In genomic region chr9:130923611-130924447, GRCh38 we compare ENCODE assay signal across 22 cellular contexts. TPM values are rescaled to one million over a fixed set of nuclear protein-coding genes. Genes with fewer than 3 reads are reported as not detected.
A peak's percentile ranks its signal among the peaks of the same experiment; 100 is the strongest.
DNase-seq lines count a peak whose midpoint lies in the region; ATAC-seq, FAIRE-seq and TF ChIP-seq lines count a peak whose summit lies in the region.
"Had no signal": no experiment of that assay in that cellular context is flagged by ENCODE, and none has a peak within 500 bp of the region (broad histone marks: within the 10 kb centered on the region; RNA-seq: fewer than 3 reads in every experiment).

No MANE protein-coding gene starts in this region.

- peaks cover 32% of the 10 kb centered on the region for H3K4me1 ChIP-seq in HepG2 (ENCODE audit: insufficient read depth, low read length)
- no peaks in the 10 kb centered on the region for H3K4me1 ChIP-seq in right lobe of liver
- H3K4me1 ChIP-seq in H9 (ENCODE audit: insufficient read depth, low read length), result no peaks in the 10 kb centered on the region
- peaks cover 0 to 12% (median 2%) of the 10 kb centered on the region in 4 experiments; a peak in 5 of 7 replicates for H3K4me1 ChIP-seq in H1 (replicated peaks in 1 of 4; ENCODE audit: control insufficient read depth in 3 of 4, insufficient read depth in 4 of 4, low read length in 3 of 4)
- peaks cover 21 to 25% of the 10 kb centered on the region in 2 donors for H3K4me1 ChIP-seq in neuronal stem cell (ENCODE audit: control insufficient read depth in 2 of 2, insufficient read depth in 1 of 2, low read depth in 1 of 2, low read length in 2 of 2)

- H3K4me2 ChIP-seq in HepG2 (ENCODE audit: low read depth, low read length) (no peak overlapping the region), H9 (ENCODE audit: insufficient read depth, insufficient read length, low read length) (no peak overlapping the region), H1 (ENCODE audit: insufficient read depth in 1 of 2, low read depth in 2 of 2, low read length in 2 of 2) (no peak overlapping the region), neuronal stem cell (ENCODE audit: insufficient read depth, low read length, poor library complexity, severe bottlenecking) (no peak overlapping the region)
- H3K4me2 ChIP-seq: KMS-11 had no signal

- peaks cover 8 to 34% of the 10 kb centered on the region in 2 experiments for H3K4me1 Mint-ChIP-seq in H9
- H3K4me1 Mint-ChIP-seq: CD4-positive, CD25-positive, alpha-beta regulatory T cell; CD8-positive, alpha-beta memory T cell had no signal

- in situ Hi-C loops in HepG2 (cut with HindIII; ENCODE audit: extremely low pct_ligation_motif_present, low pct_unique_long_range_greater_than_20kb), result no loop called here

- FAIRE-seq in HepG2 (lab: Jason Lieb, UNC), result no peak
- no peak for FAIRE-seq in H1 (lab: Jason Lieb, UNC)
- FAIRE-seq: GM12878 had no signal

- H3K9me3 ChIP-seq in HepG2 (ENCODE audit: low read length) (no peaks in the 10 kb centered on the region), right lobe of liver (no peaks in the 10 kb centered on the region), H9 (ENCODE audit: control insufficient read depth, low read depth, low read length) (no peaks in the 10 kb centered on the region), H1 (ENCODE audit: insufficient read depth in 2 of 2, low read depth in 1 of 2, low read length in 1 of 2) (no peaks in the 10 kb centered on the region), neuronal stem cell (replicated peaks in 1 of 2; ENCODE audit: control insufficient read depth in 2 of 2, insufficient read depth in 1 of 2, low read depth in 1 of 2, low read length in 2 of 2) (no peaks in the 10 kb centered on the region)
- H3K9me3 ChIP-seq: BE2C had no signal

- 0% methylated on average over 1 of the region's 42 CpGs for WGBS in HepG2 (ENCODE audit: low lambda C conversion rate)
- WGBS in right lobe of liver (ENCODE audit: insufficient coverage, low coverage, low lambda C conversion rate, missing lambda C conversion rate), result no CpG with 5 or more reads among the region's 42 CpGs
- no CpG with 5 or more reads among the region's 42 CpGs for WGBS in H9 (ENCODE audit: extremely low coverage, insufficient read length, low lambda C conversion rate)
- 89% methylated on average over 41 of the region's 42 CpGs; no CpG with 5 or more reads in 1 of the 2 experiments for WGBS in H1 (ENCODE audit: extremely low coverage in 1 of 2, insufficient coverage in 1 of 2, insufficient read length in 1 of 2, insufficient replicate concordance in 2 of 2, low coverage in 1 of 2, low lambda C conversion rate in 2 of 2, missing lambda C conversion rate in 1 of 2), 2 experiments
- WGBS in neuronal stem cell (ENCODE audit: extremely low coverage in 2 of 2, insufficient read length in 2 of 2, insufficient replicate concordance in 1 of 2), 2 donors, result no CpG with 5 or more reads among the region's 42 CpGs

- H2BK5ac ChIP-seq in H9 (ENCODE audit: insufficient read length, low read length) (no peak overlapping the region), H1 (ENCODE audit: low read depth, low read length) (no peak overlapping the region), neuronal stem cell (ENCODE audit: low read length) (no peak overlapping the region)

- H3K4me3 Mint-ChIP-seq in H9, result no peak overlapping the region
- H3K4me3 Mint-ChIP-seq: CD4-positive, CD25-positive, alpha-beta regulatory T cell; CD8-positive, alpha-beta memory T cell had no signal

- H2BK12ac ChIP-seq in H9 (ENCODE audit: insufficient read length, low read depth, low read length) (no peak overlapping the region), H1 (ENCODE audit: low read depth, low read length) (peak overlapping the region; percentile 27; the same call in 1 of the 2 replicates), neuronal stem cell (ENCODE audit: low read length) (peak overlapping the region; percentile 6)

- H3K23ac ChIP-seq in H9 (ENCODE audit: insufficient read length, low read depth, low read length) (no peak overlapping the region), H1 (ENCODE audit: insufficient read length) (no peak overlapping the region), neuronal stem cell (ENCODE audit: low read depth, low read length, poor library complexity) (peak overlapping the region; percentile 99)

- H2AK5ac ChIP-seq in H9 (ENCODE audit: insufficient read length, low read length) (no peak overlapping the region), H1 (ENCODE audit: low read depth, low read length) (no peak overlapping the region), neuronal stem cell (ENCODE audit: low read depth, low read length) (peak overlapping the region; percentile 65)

- no peak overlapping the region for H4K5ac ChIP-seq in H9 (ENCODE audit: insufficient read length, low read depth, low read length)
- no peak overlapping the region for H4K5ac ChIP-seq in H1 (ENCODE audit: insufficient read length, low read depth, low read length)

- POLR2A ChIA-PET in HepG2 (lab: Yijun Ruan, JAX) (no interaction called here), H1 (lab: Charles Lee; ENCODE audit: partially characterized antibody) (interaction anchor here (0.9 to 1.9 kb wide), 4 partner anchors 10 to 57 kb away, joined by 3 to 9 read pairs (median 4); no protein-coding TSS in a partner anchor)

- TF ChIP-seq RAD21 in HepG2 (CRISPR knock-in tag; IDR thresholded peaks at IDR 0.05), result no peak
- TF ChIP-seq RAD21 in H1 (IDR thresholded peaks at IDR 0.05 in 1 of 2, conservative IDR thresholded peaks at IDR 0.05 in 1 of 2; ENCODE audit: low read depth in 2 of 2, low read length in 2 of 2), result no peak

- H4K20me1 ChIP-seq in HepG2 (ENCODE audit: insufficient read depth, low read length), result no peaks in the 10 kb centered on the region
- H4K20me1 ChIP-seq in H9 (ENCODE audit: control insufficient read depth, insufficient read depth, insufficient read length), result no peaks in the 10 kb centered on the region
- H4K20me1 ChIP-seq in H1 (replicated peaks in 1 of 2; ENCODE audit: control insufficient read depth in 1 of 2, insufficient read depth in 2 of 2, low read length in 2 of 2), result no peaks in the 10 kb centered on the region

- H3K36me3 Mint-ChIP-seq in H9 (ENCODE audit: insufficient read depth in 1 of 3, low read depth in 3 of 3), result no peaks in the 10 kb centered on the region
- H3K36me3 Mint-ChIP-seq: CD4-positive, CD25-positive, alpha-beta regulatory T cell; CD8-positive, alpha-beta memory T cell had no signal

- intact Hi-C loops in HepG2 (cut with micrococcal nuclease; ENCODE audit: unreplicated experiment) (no loop called here), right lobe of liver (cut with DNase I) (no loop called here)

- H3K79me1 ChIP-seq in H9 (ENCODE audit: insufficient read depth, low read depth, low read length, poor library complexity, severe bottlenecking) (no peaks in the 10 kb centered on the region), H1 (ENCODE audit: low read depth, low read length) (no peaks in the 10 kb centered on the region), neuronal stem cell (ENCODE audit: low read depth, low read length) (no peaks in the 10 kb centered on the region)

- no peak overlapping the region for H2AFZ ChIP-seq in HepG2 (ENCODE audit: low read length)
- H2AFZ ChIP-seq in H9 (ENCODE audit: low read length), result no peak overlapping the region
- no peak overlapping the region for H2AFZ ChIP-seq in H1 (ENCODE audit: low read length)
- H2AFZ ChIP-seq in neuronal stem cell (ENCODE audit: low read length), result no peak overlapping the region

- no peak overlapping the region for H3T11ph ChIP-seq in H9 (ENCODE audit: low read length)

- H3K14ac ChIP-seq in H9 (ENCODE audit: insufficient read depth, low read length), result peak overlapping the region; percentile 27; the same call in 1 of the 2 replicates
- no peak overlapping the region for H3K14ac ChIP-seq in H1 (ENCODE audit: insufficient read length)
- peak overlapping the region; percentile 17 for H3K14ac ChIP-seq in neuronal stem cell (ENCODE audit: low read length)

- H4K8ac ChIP-seq in H9 (replicated peaks; ENCODE audit: insufficient read length, low read depth, low read length), result no peak overlapping the region
- no peak overlapping the region for H4K8ac ChIP-seq in H1 (ENCODE audit: extremely low read depth, insufficient read depth, low read length)
- no peak overlapping the region for H4K8ac ChIP-seq in neuronal stem cell (ENCODE audit: low read depth, low read length)

- no peak overlapping the region for H3K27ac Mint-ChIP-seq in H9
- H3K27ac Mint-ChIP-seq: CD4-positive, CD25-positive, alpha-beta regulatory T cell; CD8-positive, alpha-beta memory T cell had no signal

- H2BK20ac ChIP-seq in H9 (ENCODE audit: low read depth, low read length, poor library complexity, severe bottlenecking), result no peak overlapping the region
- H2BK20ac ChIP-seq in H1 (ENCODE audit: low read length), result no peak overlapping the region

- TF ChIP-seq POLR2A in HepG2 (IDR thresholded peaks at IDR 0.05; ENCODE audit: insufficient read depth in 1 of 2, low read depth in 2 of 2, low read length in 2 of 2), result no peak
- TF ChIP-seq POLR2A in right lobe of liver (IDR thresholded peaks at IDR 0.05), result no peak
- TF ChIP-seq POLR2A in H1 (IDR thresholded peaks at IDR 0.05; ENCODE audit: control extremely low read depth in 1 of 2, low read depth in 2 of 2, low read length in 2 of 2), result no peak

- H4K91ac ChIP-seq in H9 (ENCODE audit: insufficient read length, low read depth, low read length) (no peak overlapping the region), H1 (replicated peaks; ENCODE audit: insufficient read length, low read length) (no peak overlapping the region), neuronal stem cell (ENCODE audit: low read depth, low read length, poor library complexity) (no peak overlapping the region)

- H3K18ac ChIP-seq in H9 (ENCODE audit: insufficient read length, low read depth, low read length) (no peak overlapping the region), H1 (ENCODE audit: extremely low read depth, low read length) (no peak overlapping the region), neuronal stem cell (ENCODE audit: low read length) (peak overlapping the region; percentile 53)

- no peak overlapping the region for H3K27ac ChIP-seq in HepG2 (ENCODE audit: extremely low read length, insufficient read depth, low read length)
- H3K27ac ChIP-seq in right lobe of liver, result no peak overlapping the region
- H3K27ac ChIP-seq in H9 (ENCODE audit: insufficient read length, low read depth, low read length), result no peak overlapping the region
- H3K27ac ChIP-seq in H1 (ENCODE audit: low read depth, low read length), result no peak overlapping the region
- no peak overlapping the region for H3K27ac ChIP-seq in neuronal stem cell (replicated peaks; ENCODE audit: low read length)
- H3K27ac ChIP-seq: KMS-11 had no signal

- H3K4ac ChIP-seq in H9 (ENCODE audit: low read depth, low read length) (no peak overlapping the region), H1 (replicated peaks; ENCODE audit: insufficient read length, low read depth, low read length) (peak overlapping the region; percentile 17), neuronal stem cell (ENCODE audit: low read length) (no peak overlapping the region)

- CTCF ChIA-PET in HepG2 (lab: Yijun Ruan, JAX; ENCODE audit: low intra/inter-chr PET ratio, low total read pairs) (no interaction called here), H1 (lab: Charles Lee; ENCODE audit: partially characterized antibody) (interaction anchor here (0.5 to 3.9 kb wide), 3 partner anchors 9 to 87 kb away, joined by 3 to 16 read pairs (median 3); no protein-coding TSS in a partner anchor)

- H2BK15ac ChIP-seq in H9 (ENCODE audit: low read depth, low read length) (no peak overlapping the region), H1 (ENCODE audit: low read length) (no peak overlapping the region), neuronal stem cell (ENCODE audit: low read length) (peak overlapping the region; percentile 44)

- TF ChIP-seq EP300 in HepG2 (IDR thresholded peaks at IDR 0.05; ENCODE audit: low read depth in 2 of 2, low read length in 2 of 2) (no peak), HepG2 (CRISPR knock-in tag; IDR thresholded peaks at IDR 0.05; ENCODE audit: borderline replicate concordance) (no peak), H1 (IDR thresholded peaks at IDR 0.05; ENCODE audit: borderline replicate concordance in 1 of 2, low read depth in 2 of 2, low read length in 2 of 2) (no peak)

- H2BK120ac ChIP-seq in H9 (ENCODE audit: low read depth, low read length, poor library complexity, severe bottlenecking) (no peak overlapping the region), H1 (replicated peaks; ENCODE audit: low read depth, low read length) (no peak overlapping the region), neuronal stem cell (ENCODE audit: low read depth, low read length) (no peak overlapping the region)

- BruUV-seq in HepG2 (replicated peaks; lab: Mats Ljungman, UMichigan), result no TSS peak

- no peak; the same call in 1 of the 3 replicates for ATAC-seq in HepG2
- ATAC-seq in right lobe of liver, result no peak
- ATAC-seq: GM12878, HCT116 had no signal

- H3K23me2 ChIP-seq in H9 (ENCODE audit: insufficient read length, low read depth, low read length, poor library complexity, severe bottlenecking) (no peaks in the 10 kb centered on the region), H1 (ENCODE audit: low read depth, low read length) (no peaks in the 10 kb centered on the region)

- H3K4me3 ChIP-seq in HepG2 (replicated peaks in 1 of 3; ENCODE audit: insufficient read depth in 1 of 3, low read depth in 2 of 3, low read length in 3 of 3) (no peak overlapping the region), right lobe of liver (no peak overlapping the region), H1 (ENCODE audit: extremely low read depth in 1 of 4, insufficient read depth in 2 of 4, low read depth in 3 of 4, low read length in 4 of 4) (no peak overlapping the region), neuronal stem cell (ENCODE audit: low read length in 2 of 2) (no peak overlapping the region)
- H3K4me3 ChIP-seq: GM12878 had no signal

- DNase-seq in HepG2 (ENCODE audit: low spot score), result no peak
- no peak for DNase-seq in right lobe of liver
- no peak for DNase-seq in H9
- DNase-seq in H1 (ENCODE audit: low read depth in 1 of 2, low spot score in 2 of 2), result no peak
- DNase-seq in neuronal stem cell (ENCODE audit: low spot score), result no peak
- DNase-seq in DMS79 (lab: John Stamatoyannopoulos, UW), result no peak
- DNase-seq in AG08396 (ENCODE audit: low spot score), result no peak
- DNase-seq: BE2C; C1 segment of cervical spinal cord; CD4-positive, CD25-positive, alpha-beta regulatory T cell; CD8-positive, alpha-beta memory T cell; COR-L47; DMS 273 treated with DMSO at 0.1 percent for 48 hours; DND-41; EL; GOT3 had no signal

- no peak for TF ChIP-seq CTCF in HepG2 (CRISPR knock-in tag; IDR thresholded peaks at IDR 0.05)
- TF ChIP-seq CTCF in right lobe of liver (IDR thresholded peaks at IDR 0.05), result no peak
- no peak for TF ChIP-seq CTCF in H9 (conservative IDR thresholded peaks at IDR 0.05)
- no peak for TF ChIP-seq CTCF in H1 (IDR thresholded peaks at IDR 0.05; ENCODE audit: control extremely low read depth in 1 of 3, insufficient read depth in 1 of 3, low read depth in 1 of 3, low read length in 3 of 3)

- H3K79me2 ChIP-seq in HepG2 (ENCODE audit: insufficient read depth, low read length) (no peaks in the 10 kb centered on the region), H9 (ENCODE audit: insufficient read depth, low read length) (no peaks in the 10 kb centered on the region), H1 (ENCODE audit: control insufficient read depth in 1 of 2, insufficient read depth in 2 of 2, low read length in 2 of 2) (no peaks in the 10 kb centered on the region)

- H3K56ac ChIP-seq in H9 (ENCODE audit: insufficient read length, low read depth, low read length) (no peak overlapping the region), H1 (replicated peaks; ENCODE audit: insufficient read length, low read depth, low read length) (no peak overlapping the region)

- H3K27me3 Mint-ChIP-seq in H9 (ENCODE audit: low read depth), result no peaks in the 10 kb centered on the region; the same call in 1 of the 2 replicates
- H3K27me3 Mint-ChIP-seq: CD4-positive, CD25-positive, alpha-beta regulatory T cell had no signal

- H3K27me3 ChIP-seq in HepG2 (ENCODE audit: control insufficient read depth in 1 of 2, insufficient read depth in 2 of 2, low read length in 2 of 2) (peaks cover 36 to 98% of the 10 kb centered on the region in 2 experiments), right lobe of liver (no peaks in the 10 kb centered on the region), H9 (ENCODE audit: insufficient read depth, low read length) (no peaks in the 10 kb centered on the region), H1 (replicated peaks in 1 of 4; ENCODE audit: control insufficient read depth in 3 of 4, extremely low read depth in 1 of 4, insufficient read depth in 3 of 4, low read length in 3 of 4) (no peaks in the 10 kb centered on the region; a peak in 1 of 7 replicates), neuronal stem cell (ENCODE audit: control insufficient read depth in 3 of 3, insufficient read depth in 3 of 3, low read depth in 1 of 3, low read length in 3 of 3) (peaks cover 0 to 82% (median 2%) of the 10 kb centered on the region in 3 experiments)
- H3K27me3 ChIP-seq: BE2C had no signal

- H3K36me3 ChIP-seq in HepG2 (replicated peaks in 1 of 2; ENCODE audit: control insufficient read depth in 1 of 2, insufficient read depth in 2 of 2, low read length in 2 of 2) (no peaks in the 10 kb centered on the region), right lobe of liver (no peaks in the 10 kb centered on the region), H1 (ENCODE audit: control insufficient read depth in 2 of 4, insufficient read depth in 4 of 4, low read length in 3 of 4) (no peaks in the 10 kb centered on the region), neuronal stem cell (replicated peaks in 1 of 2; ENCODE audit: control insufficient read depth in 2 of 2, insufficient read depth in 2 of 2, low read length in 2 of 2) (no peaks in the 10 kb centered on the region)
- H3K36me3 ChIP-seq: BE2C had no signal

- H3K9ac ChIP-seq in HepG2 (ENCODE audit: insufficient read depth, low read depth, low read length) (no peak overlapping the region), H9 (ENCODE audit: extremely low read depth, insufficient read length, low read length) (no peak overlapping the region), H1 (replicated peaks in 1 of 4; ENCODE audit: extremely low read depth in 1 of 4, low read depth in 3 of 4, low read length in 3 of 4) (no peak overlapping the region), neuronal stem cell (ENCODE audit: low read depth, low read length, poor library complexity) (peak overlapping the region; percentile 15)
- H3K9ac ChIP-seq: KMS-11 had no signal

- no peaks in the 10 kb centered on the region for H3K9me3 Mint-ChIP-seq in H9
- H3K9me3 Mint-ChIP-seq: CD4-positive, CD25-positive, alpha-beta regulatory T cell; CD8-positive, alpha-beta memory T cell had no signal

RNA-seq across cellular contexts. Expression of gene FIBCD1, which starts 15.2 kb away (rescaled TPM):
- total RNA-seq in HepG2 (2016; rRNA removed; fragmentation: Illumina TruSeq; extraction: Trizol) (0.89 TPM in 1 of 2 replicates, not detected in the other), right lobe of liver (not detected), H9 (2021) (6.2 and 7.1 TPM in 2 replicates)
- total RNA-seq in HepG2 (2016; cell fraction: cytosol; rRNA removed; fragmentation: Illumina TruSeq; extraction: Trizol; ENCODE audit: low read depth), result 4.4 and 6.3 TPM in 2 replicates
- 0.74 and 1.1 TPM in 2 replicates for total RNA-seq in HepG2 (2016; cell fraction: insoluble cytoplasmic fraction; rRNA removed; fragmentation: Illumina TruSeq; extraction: Trizol)
- total RNA-seq in HepG2 (2016; cell fraction: membrane; rRNA removed; fragmentation: Illumina TruSeq; extraction: Trizol), result 2.3 and 4.5 TPM in 2 replicates
- 0.56 TPM in 1 of 2 replicates, not detected in the other for total RNA-seq in HepG2 (2016; cell fraction: nucleus; rRNA removed; fragmentation: Illumina TruSeq; extraction: Trizol)
- polyA plus RNA-seq in HepG2 (2011; rRNA removed) (0.55 and 1.3 TPM in 2 replicates), H1 (2011; rRNA removed) (8.8 and 13.2 TPM in 2 replicates)
- 0.55 and 1.1 TPM in 2 replicates for polyA plus RNA-seq in HepG2 (2011; cell fraction: cytosol; rRNA removed)
- 0.40 and 1.6 TPM in 2 replicates for polyA plus RNA-seq in HepG2 (2011; cell fraction: nucleus; rRNA removed)
- polyA plus RNA-seq in HepG2 (2012), result 0.09 TPM in 1 of 2 replicates, not detected in the other
- polyA plus RNA-seq in HepG2 (2016; cell fraction: cytosol; fragmentation: Illumina TruSeq; extraction: Trizol; ENCODE audit: low read depth), result 5.8 and 6.8 TPM in 2 replicates
- 0.68 TPM in 1 of 2 replicates, not detected in the other for polyA plus RNA-seq in HepG2 (2016; cell fraction: insoluble cytoplasmic fraction; fragmentation: Illumina TruSeq; extraction: Trizol; ENCODE audit: low read depth)
- 2.8 and 3.7 TPM in 2 replicates for polyA plus RNA-seq in HepG2 (2016; cell fraction: membrane; fragmentation: Illumina TruSeq; extraction: Trizol; ENCODE audit: low read depth)
- polyA plus RNA-seq in HepG2 (2016; cell fraction: nucleus; fragmentation: Illumina TruSeq; extraction: Trizol; ENCODE audit: insufficient read depth, low read depth), result 0.70 and 1.6 TPM in 2 replicates
- polyA minus RNA-seq in HepG2 (2011; rRNA and poly(A)+ RNA removed; ENCODE audit: low replicate concordance), result 0.92 and 8.0 TPM in 2 replicates
- polyA minus RNA-seq in HepG2 (2011; cell fraction: cytosol; rRNA and poly(A)+ RNA removed), result 0.62 TPM in 1 of 2 replicates, not detected in the other
- polyA minus RNA-seq in HepG2 (2011; cell fraction: nucleus; rRNA and poly(A)+ RNA removed), result 1.3 TPM in 1 of 2 replicates, not detected in the other
- 5.3 and 6.1 TPM in 2 replicates for total RNA-seq in H1 (2021; fragmentation: NEBNext Ultra II Directional; extraction: Animal tissue kit (Norgen Biotek cat#: 25700))
- polyA plus RNA-seq in H1 (2011; cell fraction: cytosol; rRNA removed), result 5.6 TPM
- 11.0 TPM for polyA plus RNA-seq in H1 (2011; cell fraction: nucleus; rRNA removed)
- polyA plus RNA-seq in H1 (2012, experiment 1 of 2), result 3.9 to 10.9 TPM (median 7.8 TPM) in 4 replicates
- polyA plus RNA-seq in H1 (2012, experiment 2 of 2), result 5.2 TPM
- 11.6 TPM for polyA plus RNA-seq in H1 (2013, experiment 1 of 2)
- 10.8 TPM for polyA plus RNA-seq in H1 (2013, experiment 2 of 2)
- polyA minus RNA-seq in H1 (2011; rRNA and poly(A)+ RNA removed), result 0.66 and 1.2 TPM in 2 replicates
- 2.1 TPM for polyA minus RNA-seq in H1 (2011; cell fraction: cytosol; rRNA and poly(A)+ RNA removed)
- polyA minus RNA-seq in H1 (2011; cell fraction: nucleus; rRNA and poly(A)+ RNA removed), result 1.2 TPM
- polyA plus RNA-seq in neuronal stem cell (2013, experiment 1 of 2), result 0.82 TPM
- 0.89 TPM for polyA plus RNA-seq in neuronal stem cell (2013, experiment 2 of 2)
- total RNA-seq: CD4-positive, CD25-positive, alpha-beta regulatory T cell; CD8-positive, alpha-beta memory T cell had no signal
- polyA plus RNA-seq: CD4-positive, CD25-positive, alpha-beta regulatory T cell; CD8-positive, alpha-beta memory T cell had no signal

RNA-seq across cellular contexts. Expression of gene QRFP, which starts 27.2 kb away (rescaled TPM):
- not detected in 2 replicates for total RNA-seq in HepG2 (2016; rRNA removed; fragmentation: Illumina TruSeq; extraction: Trizol)
- total RNA-seq in HepG2 (2016; cell fraction: cytosol; rRNA removed; fragmentation: Illumina TruSeq; extraction: Trizol; ENCODE audit: low read depth), result not detected in 2 replicates
- not detected in 2 replicates for total RNA-seq in HepG2 (2016; cell fraction: insoluble cytoplasmic fraction; rRNA removed; fragmentation: Illumina TruSeq; extraction: Trizol)
- not detected in 2 replicates for total RNA-seq in HepG2 (2016; cell fraction: membrane; rRNA removed; fragmentation: Illumina TruSeq; extraction: Trizol)
- total RNA-seq in HepG2 (2016; cell fraction: nucleus; rRNA removed; fragmentation: Illumina TruSeq; extraction: Trizol), result not detected in 2 replicates
- not detected in 2 replicates for polyA plus RNA-seq in HepG2 (2011; rRNA removed)
- not detected in 2 replicates for polyA plus RNA-seq in HepG2 (2011; cell fraction: cytosol; rRNA removed)
- not detected in 2 replicates for polyA plus RNA-seq in HepG2 (2011; cell fraction: nucleus; rRNA removed)
- polyA plus RNA-seq in HepG2 (2012), result 0.15 TPM in 1 of 2 replicates, not detected in the other
- not detected in 2 replicates for polyA plus RNA-seq in HepG2 (2016; cell fraction: cytosol; fragmentation: Illumina TruSeq; extraction: Trizol; ENCODE audit: low read depth)
- not detected in 2 replicates for polyA plus RNA-seq in HepG2 (2016; cell fraction: insoluble cytoplasmic fraction; fragmentation: Illumina TruSeq; extraction: Trizol; ENCODE audit: low read depth)
- not detected in 2 replicates for polyA plus RNA-seq in HepG2 (2016; cell fraction: membrane; fragmentation: Illumina TruSeq; extraction: Trizol; ENCODE audit: low read depth)
- polyA plus RNA-seq in HepG2 (2016; cell fraction: nucleus; fragmentation: Illumina TruSeq; extraction: Trizol; ENCODE audit: insufficient read depth, low read depth), result not detected in 2 replicates
- polyA minus RNA-seq in HepG2 (2011; rRNA and poly(A)+ RNA removed; ENCODE audit: low replicate concordance), result not detected in 2 replicates
- polyA minus RNA-seq in HepG2 (2011; cell fraction: cytosol; rRNA and poly(A)+ RNA removed), result not detected in 2 replicates
- not detected in 2 replicates for polyA minus RNA-seq in HepG2 (2011; cell fraction: nucleus; rRNA and poly(A)+ RNA removed)
- total RNA-seq in right lobe of liver, result 1 to 10 TPM in 1 of 6 experiments, not detected in 5; 3.3 TPM
- total RNA-seq in H9 (2021), result not detected in 2 replicates
- total RNA-seq in H1 (2021; fragmentation: NEBNext Ultra II Directional; extraction: Animal tissue kit (Norgen Biotek cat#: 25700)), result not detected in 2 replicates
- polyA plus RNA-seq in H1 (2011; rRNA removed), result not detected in 2 replicates
- not detected for polyA plus RNA-seq in H1 (2011; cell fraction: cytosol; rRNA removed)
- polyA plus RNA-seq in H1 (2011; cell fraction: nucleus; rRNA removed), result not detected
- polyA plus RNA-seq in H1 (2012, experiment 1 of 2), result 0.11 to 0.28 TPM in 2 of 4 replicates, not detected in the others
- 0.73 TPM for polyA plus RNA-seq in H1 (2012, experiment 2 of 2)
- polyA plus RNA-seq in H1 (2013, experiment 1 of 2), result not detected
- polyA plus RNA-seq in H1 (2013, experiment 2 of 2), result not detected
- not detected in 2 replicates for polyA minus RNA-seq in H1 (2011; rRNA and poly(A)+ RNA removed)
- not detected for polyA minus RNA-seq in H1 (2011; cell fraction: cytosol; rRNA and poly(A)+ RNA removed)
- not detected for polyA minus RNA-seq in H1 (2011; cell fraction: nucleus; rRNA and poly(A)+ RNA removed)
- not detected for polyA plus RNA-seq in neuronal stem cell (2013, experiment 1 of 2)
- polyA plus RNA-seq in neuronal stem cell (2013, experiment 2 of 2), result not detected
- total RNA-seq: A172; CD4-positive, CD25-positive, alpha-beta regulatory T cell; CD8-positive, alpha-beta memory T cell; G401; GM12878; LHCN-M2 had no signal
- polyA plus RNA-seq: CD4-positive, CD25-positive, alpha-beta regulatory T cell; CD8-positive, alpha-beta memory T cell; GM12878 had no signal

Comparison
In these comparisons a context has a peak if more than half of its experiments do, and no peak if none do; other contexts are left out.
1. Of the 41 proteins assayed by ChIP-seq in both HepG2 and H1: peak only in HepG2: CEBPB; only in H1: KDM1A and MAX; in both: none; in neither: 38.